In the genomic region with DNA sequence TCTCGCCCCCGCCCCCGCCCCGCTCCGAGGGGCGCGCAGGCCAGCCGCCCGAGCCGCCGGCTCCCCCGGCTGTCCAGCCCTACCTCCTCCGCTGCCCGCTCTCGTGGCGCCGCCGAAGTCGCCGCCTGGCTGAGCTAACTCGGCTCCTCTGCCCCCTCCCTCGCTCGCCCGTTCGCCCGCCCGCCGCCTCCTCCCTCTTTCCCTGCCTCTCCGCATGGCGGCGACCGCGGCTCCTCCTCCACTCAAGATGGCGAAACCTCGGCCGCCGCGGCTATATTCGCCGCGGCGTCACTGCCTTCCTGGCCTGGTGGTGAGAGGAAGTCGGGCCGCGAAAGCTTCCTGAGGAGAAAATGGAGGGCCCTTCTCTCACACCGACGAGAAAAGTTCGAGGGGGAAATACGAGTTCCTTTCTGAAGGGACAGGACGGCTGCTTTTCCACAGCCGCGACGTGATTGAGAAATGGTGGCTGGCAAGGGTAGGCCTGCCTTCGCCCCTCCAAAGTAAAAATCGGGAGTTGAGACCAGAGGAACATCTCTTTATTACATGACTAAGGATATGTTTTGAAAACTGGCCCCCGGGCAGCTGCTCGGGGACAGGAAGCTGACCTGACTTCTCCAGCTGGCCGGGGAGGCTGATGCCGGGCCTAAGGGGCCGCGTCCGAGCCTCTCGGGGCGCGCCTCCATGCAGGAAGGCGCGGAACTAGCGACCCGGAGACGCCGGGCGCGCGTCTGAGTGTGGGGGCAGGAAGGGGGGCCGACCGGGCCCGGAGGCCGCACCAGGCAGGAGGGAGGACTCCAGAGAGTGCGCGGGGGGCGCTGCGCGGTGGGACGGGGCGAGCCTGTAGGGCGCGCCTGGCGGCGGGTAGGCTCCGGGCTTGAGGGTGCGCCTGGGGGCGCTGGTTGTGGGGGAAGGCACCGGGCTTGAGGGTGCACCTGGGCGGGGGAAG, we compare ENCODE assay signal across 8 cellular contexts. TPM values are rescaled to one million over a fixed set of nuclear protein-coding genes. Genes with fewer than 3 reads are reported as not detected.
DNase-seq lines count a peak whose midpoint lies in the region; ATAC-seq and TF ChIP-seq lines count a peak whose summit lies in the region.

DDX6 (minus strand) TSS at position 150 of the 946 bp plus-strand sequence. CDS start 4,913 bp downstream, outside the sequence.

- peak within 1 kb of the TSS; percentile 98 for H4K91ac ChIP-seq in trophoblast cell (ENCODE audit: low read depth, low read length)

- peaks cover 3% of the 10 kb centered on the region for H3K36me3 Mint-ChIP-seq in T-cell

- peaks cover 23 to 40% (median 34%) of the 10 kb centered on the region in 3 donors for H3K4me1 Mint-ChIP-seq in T-cell

- H3K79me1 ChIP-seq in trophoblast cell (ENCODE audit: low read length): peaks cover 27% of the 10 kb centered on the region

- intact Hi-C loops in tibial artery (cut with DNase I; ENCODE audit: low total_unique reads): loop anchor here (5.0 kb wide), 1 partner anchor 136 kb away; the partner anchor contains the start of gene BCL9L

- POLR2A ChIA-PET in T-cell (lab: Charles Lee): interaction anchor here (0.6 to 5.3 kb wide), 14 partner anchors 13 to 577 kb away, joined by 3 to 63 read pairs (median 6); partner anchors contain the start of gene SLC37A4 (in 1 of the 2)

- peak within 1 kb of the TSS; percentile 100 for H4K8ac ChIP-seq in trophoblast cell (ENCODE audit: low read depth, low read length)

- peak within 1 kb of the TSS; percentile 66 for H2BK12ac ChIP-seq in trophoblast cell (ENCODE audit: low read length)

- peak within 1 kb of the TSS; percentile 89 for H3K4me2 ChIP-seq in trophoblast cell (ENCODE audit: low read length)

- H3K4ac ChIP-seq in trophoblast cell (ENCODE audit: low read depth, low read length): peak within 1 kb of the TSS; percentile 99

- H3K9me3 ChIP-seq in adipocyte (ENCODE audit: control insufficient read depth, low read length) (no peaks in the 10 kb centered on the region), cardiac muscle cell (ENCODE audit: low read depth) (no peaks in the 10 kb centered on the region), trophoblast cell (ENCODE audit: insufficient read depth, low read depth, low read length) (no peaks in the 10 kb centered on the region), tibial artery (no peaks in the 10 kb centered on the region)

- H3K23ac ChIP-seq in trophoblast cell (ENCODE audit: low read length): peak within 1 kb of the TSS; percentile 82

- peak within 1 kb of the TSS; percentile 96 for H2AFZ ChIP-seq in trophoblast cell (ENCODE audit: insufficient read depth, low read length, poor library complexity)

- no CpG with 5 or more reads among the region's 94 CpGs for WGBS in trophoblast cell (ENCODE audit: extremely low coverage, insufficient coverage, insufficient read length)

- peak within 1 kb of the TSS; percentile 99 for H3K27ac ChIP-seq in cardiac muscle cell
- H3K27ac ChIP-seq in trophoblast cell (ENCODE audit: low read depth, low read length): peak within 1 kb of the TSS; percentile 99
- H3K27ac ChIP-seq in tibial artery: peak within 1 kb of the TSS; percentile 96 to 100

- ATAC-seq in T-cell (replicated peaks in 1 of 4): peak; percentile 69 to 76 (median 72)

- no peaks in the 10 kb centered on the region for H3K9me3 Mint-ChIP-seq in T-cell

- peak; percentile 33 for TF ChIP-seq CTCF in HFF-Myc (IDR thresholded peaks at IDR 0.05; ENCODE audit: low read depth, low read length, missing control alignments)
- TF ChIP-seq CTCF in cardiac muscle cell (IDR thresholded peaks at IDR 0.05; ENCODE audit: low read depth, low read length): peak; percentile 25
- peak in 1 of 2 experiments; percentile 26 for TF ChIP-seq CTCF in tibial artery (IDR thresholded peaks at IDR 0.05)

- peak within 1 kb of the TSS; percentile 96 for H2BK5ac ChIP-seq in trophoblast cell (ENCODE audit: low read depth, low read length, poor library complexity)

- DNase-seq in ELF-1 (ENCODE audit: low read depth, low spot score) (peak; percentile 86), HFF-Myc (ENCODE audit: extremely low read depth, low read depth) (no peak), NCI-H1105 treated with DMSO at 0.1 percent for 48 hours (lab: John Stamatoyannopoulos, UW) (peak; percentile 90), T-cell (peak; percentile 84 to 95 (median 90)), adipocyte (ENCODE audit: low read depth) (peak; percentile 95), cardiac muscle cell (ENCODE audit: low read depth in 1 of 2, low spot score in 1 of 2) (peak; percentile 92 to 95), trophoblast cell (peak; percentile 85 to 86), tibial artery (peak; percentile 93 to 96)

- H3K79me2 ChIP-seq in trophoblast cell (ENCODE audit: control insufficient read depth, insufficient read depth, low read length, poor library complexity): peaks cover 43% of the 10 kb centered on the region

- H2AK5ac ChIP-seq in trophoblast cell (ENCODE audit: low read length): peak within 1 kb of the TSS; percentile 100

- H3K9ac ChIP-seq in adipocyte (ENCODE audit: low read length) (peak within 1 kb of the TSS; percentile 100), trophoblast cell (ENCODE audit: low read length) (peak within 1 kb of the TSS; percentile 100)

- H2BK120ac ChIP-seq in trophoblast cell (ENCODE audit: insufficient read depth, low read length, poor library complexity): peak within 1 kb of the TSS; percentile 100

- H3K4me1 ChIP-seq in adipocyte (ENCODE audit: control insufficient read depth, insufficient read depth, low read length): peaks cover 19% of the 10 kb centered on the region
- H3K4me1 ChIP-seq in cardiac muscle cell (ENCODE audit: low read depth): peaks cover 10% of the 10 kb centered on the region
- H3K4me1 ChIP-seq in trophoblast cell (ENCODE audit: control insufficient read depth in 1 of 2, insufficient read depth in 2 of 2, low read length in 2 of 2): peaks cover 3 to 6% of the 10 kb centered on the region in 2 experiments
- peaks cover 0 to 32% (median 20%) of the 10 kb centered on the region in 4 donors for H3K4me1 ChIP-seq in tibial artery

- H3K27me3 Mint-ChIP-seq in T-cell: no peaks in the 10 kb centered on the region

- peak within 1 kb of the TSS; percentile 100 for H3K14ac ChIP-seq in trophoblast cell (ENCODE audit: low read length)

- H3K27me3 ChIP-seq in adipocyte (replicated peaks; ENCODE audit: control insufficient read depth, insufficient read depth, low read length): no peaks in the 10 kb centered on the region
- H3K27me3 ChIP-seq in cardiac muscle cell: no peaks in the 10 kb centered on the region
- no peaks in the 10 kb centered on the region for H3K27me3 ChIP-seq in trophoblast cell (ENCODE audit: insufficient read depth, low read length)
- H3K27me3 ChIP-seq in tibial artery: no peaks in the 10 kb centered on the region

- H3K4me3 ChIP-seq in HFF-Myc (replicated peaks; ENCODE audit: low read depth, low read length) (peak within 1 kb of the TSS; percentile 83), adipocyte (ENCODE audit: low read length) (peak within 1 kb of the TSS; percentile 96), cardiac muscle cell (peak within 1 kb of the TSS; percentile 44), trophoblast cell (ENCODE audit: low read depth, low read length) (peak within 1 kb of the TSS; percentile 90), tibial artery (peak within 1 kb of the TSS; percentile 83 to 94)

- H3K18ac ChIP-seq in trophoblast cell (ENCODE audit: low read length): peak within 1 kb of the TSS; percentile 100

- H4K12ac ChIP-seq in trophoblast cell (ENCODE audit: low read depth, low read length): peak within 1 kb of the TSS; percentile 97

- CTCF ChIA-PET in T-cell (lab: Charles Lee): interaction anchor here (0.6 to 4.5 kb wide), 11 partner anchors 79 to 227 kb away, joined by 3 to 34 read pairs (median 8); partner anchors contain the start of genes RPS25 (in 1 of the 2) and TRAPPC4 (in 1 of the 2)

- H3K4me3 Mint-ChIP-seq in T-cell: peak within 1 kb of the TSS; percentile 97 to 99 (median 98)

- H3K36me3 ChIP-seq in adipocyte (ENCODE audit: control insufficient read depth, insufficient read depth, low read length, severe bottlenecking) (no peaks in the 10 kb centered on the region), cardiac muscle cell (no peaks in the 10 kb centered on the region), trophoblast cell (ENCODE audit: control insufficient read depth in 1 of 2, insufficient read depth in 2 of 2, low read length in 2 of 2) (peaks cover 0 to 5% of the 10 kb centered on the region in 2 experiments), tibial artery (no peaks in the 10 kb centered on the region)

- peak within 1 kb of the TSS; percentile 98 to 99 for H3K27ac Mint-ChIP-seq in T-cell

RNA-seq across cellular contexts. Expression of gene DDX6, which starts in this region (rescaled TPM):
- 100 to 1,000 TPM; 220 to 312 (median 244) TPM for total RNA-seq in T-cell
- 98.2 and 113 TPM in 2 replicates for total RNA-seq in cardiac muscle cell
- 27.4 and 33.5 TPM in 2 replicates for polyA plus RNA-seq in cardiac muscle cell
- 102 and 104 TPM in 2 replicates for polyA plus RNA-seq in trophoblast cell (2013)

Comparison
In these comparisons a context has a peak if more than half of its experiments do, and no peak if none do; other contexts are left out.
1. H3K4me3 ChIP-seq: peak in every context shown above with its lines; median percentile 96 in adipocyte; 90 in trophoblast cell; 88 in tibial artery; 83 in HFF-Myc; 44 in cardiac muscle cell.